ENCODE assay signal across 17 cellular contexts in genomic region chr12:131882804-131883520, GRCh38. TPM values are rescaled to one million over a fixed set of nuclear protein-coding genes. Genes with fewer than 3 reads are reported as not detected.
DNase-seq lines count a peak whose midpoint lies in the region; FAIRE-seq and TF ChIP-seq lines count a peak whose summit lies in the region.
"Had no signal": no experiment of that assay in that cellular context is flagged by ENCODE, and none has a peak within 500 bp of the region (broad histone marks: within the 10 kb centered on the region; RNA-seq: fewer than 3 reads in every experiment).

No MANE protein-coding gene starts in this region.

- H3K4me3 ChIP-seq in BLaER1: no peak overlapping the region
- no peak overlapping the region for H3K4me3 ChIP-seq in HEK293 (ENCODE audit: low read depth, low read length)
- H3K4me3 ChIP-seq in SJSA1: no peak overlapping the region
- H3K4me3 ChIP-seq in kidney (ENCODE audit: low read length in 2 of 2): no peak overlapping the region
- H3K4me3 ChIP-seq: Peyer's patch had no signal

- H3K36me3 ChIP-seq in BLaER1 (no peaks in the 10 kb centered on the region), HEK293 (ENCODE audit: control insufficient read depth in 2 of 2, insufficient read depth in 1 of 2, low read length in 2 of 2) (no peaks in the 10 kb centered on the region; a peak in 1 of 3 replicates), SJSA1 (no peaks in the 10 kb centered on the region), kidney (ENCODE audit: control insufficient read depth in 1 of 2, insufficient read depth in 2 of 2, low read length in 2 of 2) (no peaks in the 10 kb centered on the region)
- H3K36me3 ChIP-seq: Peyer's patch had no signal

- no peak overlapping the region for H3K4me2 ChIP-seq in BLaER1

- H3K27me3 ChIP-seq in BLaER1: no peaks in the 10 kb centered on the region
- no peaks in the 10 kb centered on the region for H3K27me3 ChIP-seq in SJSA1 (replicated peaks)
- H3K27me3 ChIP-seq: Peyer's patch had no signal

- H3K4me1 ChIP-seq in BLaER1 (peaks cover 5% of the 10 kb centered on the region; the same call in 1 of the 2 replicates), HEK293 (ENCODE audit: control insufficient read depth, insufficient read depth, low read length) (no peaks in the 10 kb centered on the region), SJSA1 (replicated peaks) (peaks cover 22% of the 10 kb centered on the region), kidney (ENCODE audit: control insufficient read depth in 1 of 2, insufficient read depth in 1 of 2, low read depth in 1 of 2, low read length in 2 of 2) (no peaks in the 10 kb centered on the region)
- H3K4me1 ChIP-seq: Peyer's patch had no signal

- CTCF ChIA-PET in HEK293 (lab: Yijun Ruan, JAX): interaction anchor here (0.7 to 1.1 kb wide), 4 partner anchors 13 to 47 kb away, joined by 3 to 7 read pairs (median 5); no protein-coding TSS in a partner anchor

- intact Hi-C loops in kidney (cut with DNase I): no loop called here

- DNase-seq in SJSA1 (ENCODE audit: low read depth in 1 of 2, low spot score in 2 of 2) (no peak), kidney (peak; percentile 28), NCI-H226 (no peak), NCI-H2171 (lab: John Stamatoyannopoulos, UW) (no peak), GM12892 (ENCODE audit: insufficient read length) (no peak), epidermal melanocyte (ENCODE audit: insufficient read length, low spot score) (no peak)
- DNase-seq: activated CD4-positive, alpha-beta T cell treated with anti-CD3 and anti-CD28 coated beads for 1 hour; activated T-cell treated with anti-CD3 and anti-CD28 coated beads for 4 hours; caudate nucleus; DMS79 treated with DMSO at 0.1 percent for 48 hours; NCI-H1092; NCI-H345; occipital lobe; Peyer's patch; stimulated activated naive CD8-positive, alpha-beta T cell treated with anti-CD3 and anti-CD28 coated beads, Interleukin-15, amount 100 ng/mL, for 72 hours had no signal

- TF ChIP-seq CTCF in HEK293 (tag by site-specific recombination; IDR thresholded peaks at IDR 0.05): no peak
- TF ChIP-seq CTCF in kidney (IDR thresholded peaks at IDR 0.05; ENCODE audit: borderline replicate concordance, extremely low read depth, insufficient read depth): no peak

- POLR2A ChIA-PET in HEK293 (lab: Yijun Ruan, JAX): interaction anchor here (0.5 to 0.7 kb wide), 3 partner anchors 11 to 18 kb away, joined by 3 to 5 read pairs (median 4); no protein-coding TSS in a partner anchor

- no peak for TF ChIP-seq POLR2A in GM12892 (IDR thresholded peaks at IDR 0.05; ENCODE audit: low read depth, low read length)

- no peak overlapping the region for H3K27ac ChIP-seq in BLaER1
- no peak overlapping the region for H3K27ac ChIP-seq in HEK293 (ENCODE audit: extremely low read depth, low read depth, low read length)
- peak overlapping the region; percentile 78 for H3K27ac ChIP-seq in SJSA1
- no peak overlapping the region for H3K27ac ChIP-seq in kidney (ENCODE audit: low read depth in 2 of 2, low read length in 2 of 2)
- H3K27ac ChIP-seq: Peyer's patch had no signal

- H3K9me3 ChIP-seq in BLaER1 (peaks cover 22% of the 10 kb centered on the region), HEK293 (ENCODE audit: control insufficient read depth, insufficient read depth, low read depth, low read length) (no peaks in the 10 kb centered on the region), SJSA1 (replicated peaks) (no peaks in the 10 kb centered on the region), kidney (ENCODE audit: control insufficient read depth in 1 of 2, low read length in 2 of 2) (peaks cover 0 to 3% of the 10 kb centered on the region in 2 donors)

- no peak for FAIRE-seq in kidney (lab: Jason Lieb, UNC)
- FAIRE-seq in GM12892 (lab: Jason Lieb, UNC): no peak

- no peaks in the 10 kb centered on the region for H4K20me1 ChIP-seq in BLaER1

- H3K9ac ChIP-seq in BLaER1 (0 out of 2 replicates have a peak overlapping the region, but pooled peaks have one; percentile 2), kidney (ENCODE audit: low read length in 2 of 2) (no peak overlapping the region)

TF ChIP-seq in HEK293, 187 proteins besides CTCF, POLR2A, EP300 and RAD21:
- TF ChIP-seq ZNF18 (tag by site-specific recombination; IDR thresholded peaks at IDR 0.05): peak; percentile 31; the same call in 1 of the 2 replicates
- TF ChIP-seq, protein P1, sequence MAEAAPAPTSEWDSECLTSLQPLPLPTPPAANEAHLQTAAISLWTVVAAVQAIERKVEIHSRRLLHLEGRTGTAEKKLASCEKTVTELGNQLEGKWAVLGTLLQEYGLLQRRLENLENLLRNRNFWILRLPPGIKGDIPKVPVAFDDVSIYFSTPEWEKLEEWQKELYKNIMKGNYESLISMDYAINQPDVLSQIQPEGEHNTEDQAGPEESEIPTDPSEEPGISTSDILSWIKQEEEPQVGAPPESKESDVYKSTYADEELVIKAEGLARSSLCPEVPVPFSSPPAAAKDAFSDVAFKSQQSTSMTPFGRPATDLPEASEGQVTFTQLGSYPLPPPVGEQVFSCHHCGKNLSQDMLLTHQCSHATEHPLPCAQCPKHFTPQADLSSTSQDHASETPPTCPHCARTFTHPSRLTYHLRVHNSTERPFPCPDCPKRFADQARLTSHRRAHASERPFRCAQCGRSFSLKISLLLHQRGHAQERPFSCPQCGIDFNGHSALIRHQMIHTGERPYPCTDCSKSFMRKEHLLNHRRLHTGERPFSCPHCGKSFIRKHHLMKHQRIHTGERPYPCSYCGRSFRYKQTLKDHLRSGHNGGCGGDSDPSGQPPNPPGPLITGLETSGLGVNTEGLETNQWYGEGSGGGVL (tag by site-specific recombination; IDR thresholded peaks at IDR 0.05): no peak
- TF ChIP-seq ZNF121 (tag by site-specific recombination; IDR thresholded peaks at IDR 0.05): peak; percentile 53; the same call in 1 of the 2 replicates
- TF ChIP-seq EGR2 (tag by site-specific recombination; IDR thresholded peaks at IDR 0.05; ENCODE audit: low read depth): peak; percentile 57
- TF ChIP-seq ZFHX2 (tag by site-specific recombination; conservative IDR thresholded peaks at IDR 0.05): 0 out of 2 replicates have a peak, but pooled peaks have one; percentile 31

RNA-seq across cellular contexts. Expression of gene ULK1, which starts 11.5 kb away (rescaled TPM):
- total RNA-seq in SJSA1 (2014; rRNA removed; shearing (Covaris generic)): 1.5 and 2.9 TPM in 2 replicates
- total RNA-seq in kidney: 33.4 TPM
- 11.4 TPM for polyA plus RNA-seq in kidney (ENCODE audit: insufficient read depth, low read depth, low replicate concordance)
- polyA plus RNA-seq in GM12892 (2012; ENCODE audit: missing spikeins): 4.1 TPM

RNA-seq across cellular contexts. Expression of gene PUS1, which starts 46.1 kb away (rescaled TPM):
- 7.0 and 14.3 TPM in 2 replicates for total RNA-seq in SJSA1 (2014; rRNA removed; shearing (Covaris generic))
- total RNA-seq in kidney: 28.8 TPM
- polyA plus RNA-seq in kidney (ENCODE audit: insufficient read depth, low read depth, low replicate concordance): 16.1 TPM
- polyA plus RNA-seq in GM12892 (2012; ENCODE audit: missing spikeins): 16.1 TPM

RNA-seq across cellular contexts. Expression of gene MMP17, which starts 54.8 kb away (rescaled TPM):
- total RNA-seq in SJSA1 (2014; rRNA removed; shearing (Covaris generic)): 3.1 and 3.4 TPM in 2 replicates
- total RNA-seq in kidney: 3.2 TPM
- 0.82 TPM for polyA plus RNA-seq in kidney (ENCODE audit: insufficient read depth, low read depth, low replicate concordance)
- polyA plus RNA-seq in GM12892 (2012; ENCODE audit: missing spikeins): not detected
